ENCODE assay signal across 23 cellular contexts in the genomic region with DNA sequence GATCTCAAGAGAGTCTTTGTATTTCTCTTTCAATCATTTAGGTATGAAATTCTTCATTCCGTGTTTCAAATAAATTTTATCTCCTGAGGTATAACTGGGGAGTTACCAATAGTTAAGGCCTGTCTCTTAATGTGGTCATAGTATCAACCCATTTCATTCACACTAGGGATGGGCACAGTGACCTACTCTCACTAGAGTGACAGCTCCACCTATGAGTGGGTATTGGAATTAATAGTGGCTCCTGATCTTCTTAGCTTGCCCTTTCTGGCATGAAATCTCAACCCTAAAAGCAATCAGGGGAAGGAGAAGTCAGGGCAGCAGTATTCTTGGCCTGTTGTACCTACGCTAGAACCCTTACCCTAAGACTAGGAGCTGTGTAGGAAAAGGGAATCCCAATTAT.
DNase-seq lines count a peak whose midpoint lies in the region; ATAC-seq and TF ChIP-seq lines count a peak whose summit lies in the region.
"Had no signal": no experiment of that assay in that cellular context is flagged by ENCODE, and none has a peak within 500 bp of the region (broad histone marks: within the 10 kb centered on the region; RNA-seq: fewer than 3 reads in every experiment).

No MANE protein-coding gene starts in this region.

- POLR2A ChIA-PET in OCI-LY7 (lab: Charles Lee): interaction anchor here (1.0 kb wide), 1 partner anchor 10 kb away, joined by 3 read pairs; no protein-coding TSS in a partner anchor

- WGBS in iPS DF 6.9 (ENCODE audit: insufficient coverage, insufficient read length): no CpG with 5 or more reads among the region's 2 CpGs

- H3K27ac ChIP-seq in GM23338 (ENCODE audit: low read depth): no peak overlapping the region
- no peak overlapping the region for H3K27ac ChIP-seq in OCI-LY7 (ENCODE audit: low read depth, low read length, poor library complexity, severe bottlenecking)
- no peak overlapping the region for H3K27ac ChIP-seq in iPS DF 6.9 (ENCODE audit: low read length)
- H3K27ac ChIP-seq: esophagus squamous epithelium, pancreas, upper lobe of right lung had no signal

- H3K79me2 ChIP-seq in GM23338 (replicated peaks; ENCODE audit: insufficient read depth) (no peaks in the 10 kb centered on the region), OCI-LY7 (ENCODE audit: insufficient read depth, low read depth, low read length) (no peaks in the 10 kb centered on the region)

- H4K20me1 ChIP-seq in GM23338 (replicated peaks; ENCODE audit: insufficient read depth) (no peaks in the 10 kb centered on the region), OCI-LY7 (ENCODE audit: insufficient read depth, low read length) (no peaks in the 10 kb centered on the region)

- peak; percentile 50; the same call in 2 of the 3 replicates for ATAC-seq in GM23338
- ATAC-seq: activated CD8-positive, alpha-beta T cell treated with anti-CD3 and anti-CD28 coated beads, Interleukin-2, amount 10 ng/mL, durations not matched to agents 7 days and 5 days; left cardiac atrium; naive thymus-derived CD4-positive, alpha-beta T cell; pancreas; right cardiac atrium; upper lobe of right lung had no signal

- H3K4me1 Mint-ChIP-seq in GM23338: no peaks in the 10 kb centered on the region
- H3K4me1 Mint-ChIP-seq: naive thymus-derived CD4-positive, alpha-beta T cell had no signal

- no peaks in the 10 kb centered on the region for H3K36me3 ChIP-seq in GM23338 (ENCODE audit: insufficient read depth)
- H3K36me3 ChIP-seq in OCI-LY7 (ENCODE audit: insufficient read depth, low read length): no peaks in the 10 kb centered on the region
- H3K36me3 ChIP-seq in iPS DF 6.9 (ENCODE audit: control insufficient read depth, insufficient read depth, low read length): no peaks in the 10 kb centered on the region
- H3K36me3 ChIP-seq: esophagus squamous epithelium, pancreas, upper lobe of right lung had no signal

- H3K27ac Mint-ChIP-seq in GM23338: no peak overlapping the region
- H3K27ac Mint-ChIP-seq: activated CD8-positive, alpha-beta T cell treated with anti-CD3 and anti-CD28 coated beads, Interleukin-2, amount 10 ng/mL, durations not matched to agents 7 days and 5 days; naive thymus-derived CD4-positive, alpha-beta T cell had no signal

- CTCF ChIA-PET in OCI-LY7 (lab: Charles Lee; ENCODE audit: unreplicated experiment): no interaction called here

- H3K4me2 ChIP-seq in GM23338 (no peak overlapping the region), OCI-LY7 (ENCODE audit: low read length) (no peak overlapping the region)

- H3K4me1 ChIP-seq in GM23338 (ENCODE audit: insufficient read depth): no peaks in the 10 kb centered on the region; the same call in 1 of the 2 replicates
- H3K4me1 ChIP-seq in OCI-LY7 (ENCODE audit: insufficient read depth, low read length, poor library complexity, severe bottlenecking): no peaks in the 10 kb centered on the region
- no peaks in the 10 kb centered on the region for H3K4me1 ChIP-seq in iPS DF 6.9 (ENCODE audit: control insufficient read depth, insufficient read depth, low read length)
- H3K4me1 ChIP-seq: esophagus squamous epithelium, pancreas, upper lobe of right lung had no signal

- BruUV-seq in OCI-LY7 (replicated peaks; lab: Mats Ljungman, UMichigan): no TSS peak

- H3K27me3 ChIP-seq in GM23338 (ENCODE audit: insufficient read depth) (no peaks in the 10 kb centered on the region), iPS DF 6.9 (ENCODE audit: control insufficient read depth, insufficient read depth, low read length) (no peaks in the 10 kb centered on the region)
- H3K27me3 ChIP-seq: esophagus squamous epithelium, upper lobe of right lung had no signal

- no peaks in the 10 kb centered on the region for H3K27me3 Mint-ChIP-seq in GM23338 (ENCODE audit: insufficient read depth, low read depth, poor library complexity)

- intact Hi-C loops in OCI-LY7 (cut with micrococcal nuclease; ENCODE audit: unreplicated experiment): no loop called here

- H3K36me3 Mint-ChIP-seq in GM23338 (ENCODE audit: low read depth): peaks cover 5% of the 10 kb centered on the region; the same call in 2 of the 3 replicates
- H3K36me3 Mint-ChIP-seq: naive thymus-derived CD4-positive, alpha-beta T cell had no signal

- H3K9me3 ChIP-seq in OCI-LY7 (ENCODE audit: low read length) (no peaks in the 10 kb centered on the region), iPS DF 6.9 (ENCODE audit: control insufficient read depth, insufficient read depth, low read length) (no peaks in the 10 kb centered on the region)
- H3K9me3 ChIP-seq: esophagus squamous epithelium, pancreas, upper lobe of right lung had no signal

- H3K9me3 Mint-ChIP-seq in GM23338: peaks cover 8% of the 10 kb centered on the region; the same call in 2 of the 3 replicates

- no peak overlapping the region; the same call in 1 of the 2 replicates for H2AFZ ChIP-seq in GM23338
- H2AFZ ChIP-seq in OCI-LY7 (ENCODE audit: low read length): no peak overlapping the region

- H3K9me2 ChIP-seq in GM23338 (ENCODE audit: insufficient read depth) (no peaks in the 10 kb centered on the region), OCI-LY7 (ENCODE audit: insufficient read depth, low read length) (no peaks in the 10 kb centered on the region)

- H3K4me3 ChIP-seq in GM23338: no peak overlapping the region
- no peak overlapping the region for H3K4me3 ChIP-seq in OCI-LY7 (ENCODE audit: low read depth, low read length, poor library complexity, severe bottlenecking)
- H3K4me3 ChIP-seq in iPS DF 6.9 (ENCODE audit: low read length): no peak overlapping the region
- H3K4me3 ChIP-seq: esophagus squamous epithelium, pancreas, upper lobe of right lung had no signal

- TF ChIP-seq CTCF in GM23338 (conservative IDR thresholded peaks at IDR 0.05; ENCODE audit: low read depth in 2 of 2) (peak; percentile 46 to 66), OCI-LY7 (conservative IDR thresholded peaks at IDR 0.05; ENCODE audit: low read length) (peak; percentile 23; the same call in 1 of the 2 replicates)

- DNase-seq in DMS 273 (lab: John Stamatoyannopoulos, UW; ENCODE audit: unreplicated experiment) (peak; percentile 7), DMS 273 treated with DMSO at 0.1 percent for 48 hours (lab: John Stamatoyannopoulos, UW) (no peak), GM23338 (ENCODE audit: low spot score) (peak; percentile 36), OCI-LY7 (ENCODE audit: low spot score) (no peak), iPS DF 6.9 (ENCODE audit: low read depth, low spot score) (peak; percentile 13), AG08395 (ENCODE audit: low spot score) (no peak), occipital lobe (lab: John Stamatoyannopoulos, UW) (no peak), iPS-NIHi11 (ENCODE audit: low spot score) (no peak)
- DNase-seq: 8988T; activated CD8-positive, alpha-beta T cell treated with anti-CD3 and anti-CD28 coated beads, Interleukin-2, amount 10 ng/mL, durations not matched to agents 7 days and 5 days; activated naive CD4-positive, alpha-beta T cell treated with Interleukin-2 at 50 U/mL for 16 hours; activated T-cell treated with anti-CD3 and anti-CD28 coated beads, Interleukin-2, amount 50 U/mL, for 1 hour; amygdala; caudate nucleus; esophagus squamous epithelium; left cardiac atrium; naive thymus-derived CD4-positive, alpha-beta T cell; NCI-H2107; NCI-H526; pancreas; stimulated activated CD8-positive, alpha-beta memory T cell treated with anti-CD3 and anti-CD28 coated beads, Interleukin-4, amount 100 ng/mL, for 48 hours; upper lobe of right lung had no signal

- no peak overlapping the region for H3K4me3 Mint-ChIP-seq in GM23338
- H3K4me3 Mint-ChIP-seq: activated CD8-positive, alpha-beta T cell treated with anti-CD3 and anti-CD28 coated beads, Interleukin-2, amount 10 ng/mL, durations not matched to agents 7 days and 5 days; naive thymus-derived CD4-positive, alpha-beta T cell had no signal

- H3F3A ChIP-seq in GM23338 (replicated peaks; ENCODE audit: low read depth): no peaks in the 10 kb centered on the region

TF ChIP-seq in GM23338, 12 proteins besides CTCF, POLR2A, EP300 and RAD21 (continues in another document):
- no peak for TF ChIP-seq CREB1 (CRISPR knock-in tag; IDR thresholded peaks at IDR 0.05; ENCODE audit: low read depth)
- TF ChIP-seq ZNF331 (CRISPR knock-in tag; IDR thresholded peaks at IDR 0.05; ENCODE audit: low read depth): no peak
- TF ChIP-seq JUNB (IDR thresholded peaks at IDR 0.05; ENCODE audit: unreplicated experiment): no peak
- no peak for TF ChIP-seq POLR2AphosphoS5 (IDR thresholded peaks at IDR 0.05; ENCODE audit: low read depth)
- no peak for TF ChIP-seq REST (IDR thresholded peaks at IDR 0.05; ENCODE audit: unreplicated experiment)

Comparison
In these comparisons a context has a peak if more than half of its experiments do, and no peak if none do; other contexts are left out.
1. DNase-seq: peak in DMS 273 (single experiment), GM23338 (single experiment) and iPS DF 6.9 (single experiment); none in DMS 273 treated with DMSO at 0.1 percent for 48 hours (single experiment), OCI-LY7 (single experiment), AG08395 (single experiment), occipital lobe (single experiment) and iPS-NIHi11 (single experiment).